Comparison of ENCODE assay signal across 8 cellular contexts in genomic region chr5:8908055-8908683, GRCh38.
DNase-seq lines count a peak whose midpoint lies in the region; ATAC-seq and TF ChIP-seq lines count a peak whose summit lies in the region.

No MANE protein-coding gene starts in this region.

- H3K4me3 Mint-ChIP-seq in Caco-2 (ENCODE audit: unreplicated experiment) = no peak overlapping the region

- TF ChIP-seq CTCF in Caco-2 (IDR thresholded peaks at IDR 0.05; ENCODE audit: insufficient read depth in 1 of 2, low read depth in 1 of 2, low read length in 1 of 2, severe bottlenecking in 1 of 2, unreplicated experiment in 1 of 2) (peak; percentile 90 to 91), VCaP (conservative IDR thresholded peaks at IDR 0.05) (peak; percentile 79)

- H3K27ac Mint-ChIP-seq in Caco-2 (ENCODE audit: unreplicated experiment) = no peak overlapping the region

- H3K27ac ChIP-seq in VCaP = no peak overlapping the region

- no peaks in the 10 kb centered on the region for H3K36me3 Mint-ChIP-seq in Caco-2 (ENCODE audit: insufficient read depth, unreplicated experiment)

- BruUV-seq in Caco-2 (replicated peaks; lab: Mats Ljungman, UMichigan) = no TSS peak

- H3K4me1 Mint-ChIP-seq in Caco-2 (ENCODE audit: low read depth, unreplicated experiment) = no peaks in the 10 kb centered on the region

- H3K9me3 ChIP-seq in Caco-2 = no peaks in the 10 kb centered on the region

- no peak overlapping the region for H3K4me3 ChIP-seq in Caco-2 (ENCODE audit: low read depth, low read length)

- peaks cover 6% of the 10 kb centered on the region for H3K27me3 Mint-ChIP-seq in Caco-2 (ENCODE audit: insufficient read depth, unreplicated experiment)

- POLR2A ChIA-PET in Caco-2 (lab: Charles Lee) = no interaction called here

- no peaks in the 10 kb centered on the region for H3K36me3 ChIP-seq in Caco-2 (ENCODE audit: control insufficient read depth, insufficient read depth, low read length)

- DNase-seq in Caco-2 = peak in 1 of 2 experiments; percentile 57
- DNase-seq in HS-27A (ENCODE audit: low read depth) = peak; percentile 35
- DNase-seq in iris pigment epithelial cell (ENCODE audit: low read depth) = peak; percentile 58
- DNase-seq in ureter (ENCODE audit: low spot score) = no peak
- no peak for DNase-seq in NCI-H1092 (lab: John Stamatoyannopoulos, UW)

- ATAC-seq in GM18858 (IDR thresholded peaks at IDR 0.05; ENCODE audit: unreplicated experiment) = peak; percentile 61
- no peak for ATAC-seq in HG02763 (IDR thresholded peaks at IDR 0.05; ENCODE audit: unreplicated experiment)

- CTCF ChIA-PET in Caco-2 (lab: Charles Lee) = interaction anchor here (0.6 to 0.9 kb wide), 2 partner anchors 9 to 980 kb away, joined by 3 to 4 read pairs; no protein-coding TSS in a partner anchor

- H3K4me1 ChIP-seq in Caco-2 = no peaks in the 10 kb centered on the region

- H3K9me3 Mint-ChIP-seq in Caco-2 (ENCODE audit: unreplicated experiment) = no peaks in the 10 kb centered on the region

- intact Hi-C loops in Caco-2 (cut with micrococcal nuclease; ENCODE audit: unreplicated experiment) = no loop called here

- no peaks in the 10 kb centered on the region for H3K27me3 ChIP-seq in Caco-2 (replicated peaks; ENCODE audit: control insufficient read depth, insufficient read depth, low read length)

Comparison
In these comparisons a context has a peak if more than half of its experiments do, and no peak if none do; other contexts are left out.
1. DNase-seq: peak in HS-27A (single experiment) and iris pigment epithelial cell (single experiment); none in ureter (single experiment) and NCI-H1092 (single experiment).